14 cellular contexts compared by ENCODE assay signal in genomic region chr6:42236030-42236429, GRCh38.
"Had no signal": no experiment of that assay in that cellular context is flagged by ENCODE, and none has a peak within 500 bp of the region (broad histone marks: within the 10 kb centered on the region; RNA-seq: fewer than 3 reads in every experiment).

No MANE protein-coding gene starts in this region.

- H3K27me3 ChIP-seq: ascending aorta, dorsolateral prefrontal cortex, gastrocnemius medialis, heart left ventricle, ovary had no signal

- ATAC-seq: gastrocnemius medialis, heart left ventricle, left colon, sciatic nerve had no signal

- H3K9me3 ChIP-seq: ascending aorta, gastrocnemius medialis, heart left ventricle, ovary had no signal

- H3K36me3 ChIP-seq: gastrocnemius medialis, ovary had no signal

- H3K27ac ChIP-seq: ascending aorta, gastrocnemius medialis, heart left ventricle, ovary had no signal

- H3K27me3 Mint-ChIP-seq: activated B cell treated with CpG ODN at 0.5 μM for 24 hours had no signal

- DNase-seq: activated B cell treated with CpG ODN at 0.5 μM for 24 hours; activated CD4-positive, alpha-beta T cell treated with anti-CD3 and anti-CD28 coated beads, Interleukin-2, amount 50 U/mL, for 48 hours; dorsolateral prefrontal cortex; erythroblast; gastrocnemius medialis; heart left ventricle; left colon; midbrain; ovary had no signal

- H3K4me1 ChIP-seq: ascending aorta, gastrocnemius medialis had no signal

- H3K27ac Mint-ChIP-seq: T-helper 1 cell treated with Interleukin-12 subunit alpha and Interleukin-12 subunit beta and Interleukin-4 antibody, amounts not matched to agents 30 μg/mL and 1 μg/mL, for 36 hours had no signal

- H3K4me3 ChIP-seq: ascending aorta, dorsolateral prefrontal cortex, gastrocnemius medialis, heart left ventricle, lung, ovary had no signal

- FAIRE-seq: bronchial epithelial cell had no signal

- H3K9me3 Mint-ChIP-seq: activated B cell treated with CpG ODN at 0.5 μM for 24 hours; T-helper 1 cell treated with Interleukin-12 subunit alpha and Interleukin-12 subunit beta and Interleukin-4 antibody, amounts not matched to agents 30 μg/mL and 1 μg/mL, for 36 hours had no signal

- H3K4me3 Mint-ChIP-seq: activated B cell treated with CpG ODN at 0.5 μM for 24 hours; T-helper 1 cell treated with Interleukin-12 subunit alpha and Interleukin-12 subunit beta and Interleukin-4 antibody, amounts not matched to agents 30 μg/mL and 1 μg/mL, for 36 hours had no signal
